Comparison of ENCODE assay signal across 12 cellular contexts in genomic region chr1:95013948-95014574, GRCh38. TPM values are rescaled to one million over a fixed set of nuclear protein-coding genes. Genes with fewer than 3 reads are reported as not detected.
DNase-seq lines count a peak whose midpoint lies in the region; ATAC-seq and TF ChIP-seq lines count a peak whose summit lies in the region.
"Had no signal": no experiment of that assay in that cellular context is flagged by ENCODE, and none has a peak within 500 bp of the region (broad histone marks: within the 10 kb centered on the region; RNA-seq: fewer than 3 reads in every experiment).

No MANE protein-coding gene starts in this region.

- peak; percentile 19 for DNase-seq in NCI-H82 (lab: John Stamatoyannopoulos, UW)
- DNase-seq in NCI-H82 treated with DMSO at 0.1 percent for 48 hours (lab: John Stamatoyannopoulos, UW; ENCODE audit: unreplicated experiment) = no peak
- peak; percentile 83 for DNase-seq in fibroblast of gingiva (ENCODE audit: low read depth)
- no peak for DNase-seq in vagina (ENCODE audit: extremely low spot score in 2 of 2)
- no peak for DNase-seq in cerebellar nuclear complex (lab: John Stamatoyannopoulos, UW)
- DNase-seq in activated T-cell treated with anti-CD3 and anti-CD28 coated beads, Interleukin-2, amount 50 U/mL, for 72 hours = no peak
- DNase-seq: H9, MG63, naive B cell had no signal

- H3K4me3 ChIP-seq in muscle layer of colon (ENCODE audit: low read depth in 1 of 2, low read length in 2 of 2) = no peak overlapping the region
- no peak overlapping the region for H3K4me3 ChIP-seq in vagina
- H3K4me3 ChIP-seq: cardiac muscle cell, MG63 had no signal

- H3K27ac ChIP-seq in muscle layer of colon (ENCODE audit: low read depth, low read length) = peak overlapping the region; percentile 29
- peak overlapping the region; percentile 47 for H3K27ac ChIP-seq in vagina
- H3K27ac ChIP-seq: cardiac muscle cell had no signal

- H3K27me3 Mint-ChIP-seq in activated T-cell treated with anti-CD3 and anti-CD28 coated beads, Interleukin-2, amount 50 U/mL, for 72 hours (ENCODE audit: low read depth) = no peaks in the 10 kb centered on the region
- H3K27me3 Mint-ChIP-seq: naive B cell had no signal

- no peaks in the 10 kb centered on the region for H3K36me3 Mint-ChIP-seq in activated T-cell treated with anti-CD3 and anti-CD28 coated beads, Interleukin-2, amount 50 U/mL, for 72 hours (ENCODE audit: insufficient read depth in 2 of 2)

- intact Hi-C loops in vagina (cut with DNase I) = no loop called here

- H3K9me3 ChIP-seq in muscle layer of colon (ENCODE audit: low read length) = no peaks in the 10 kb centered on the region
- H3K9me3 ChIP-seq in vagina = no peaks in the 10 kb centered on the region
- H3K9me3 ChIP-seq: MG63 had no signal

- peaks cover 0 to 1% of the 10 kb centered on the region in 2 donors for H3K9me3 Mint-ChIP-seq in activated T-cell treated with anti-CD3 and anti-CD28 coated beads, Interleukin-2, amount 50 U/mL, for 72 hours
- H3K9me3 Mint-ChIP-seq: H9, naive B cell had no signal

- no peak overlapping the region for H3K9ac ChIP-seq in muscle layer of colon (ENCODE audit: low read length)

- ATAC-seq in GM19351 (IDR thresholded peaks at IDR 0.05; ENCODE audit: unreplicated experiment) = no peak
- ATAC-seq in activated T-cell treated with anti-CD3 and anti-CD28 coated beads, Interleukin-2, amount 50 U/mL, for 72 hours (replicated peaks in 1 of 2) = no peak

- TF ChIP-seq POLR2A in vagina (IDR thresholded peaks at IDR 0.05) = no peak

- no peak for TF ChIP-seq CTCF in vagina (IDR thresholded peaks at IDR 0.05)

- no peaks in the 10 kb centered on the region for H3K4me1 Mint-ChIP-seq in activated T-cell treated with anti-CD3 and anti-CD28 coated beads, Interleukin-2, amount 50 U/mL, for 72 hours (ENCODE audit: low read depth)

- H3K27ac Mint-ChIP-seq in activated T-cell treated with anti-CD3 and anti-CD28 coated beads, Interleukin-2, amount 50 U/mL, for 72 hours = no peak overlapping the region
- H3K27ac Mint-ChIP-seq: H9, naive B cell had no signal

- no peaks in the 10 kb centered on the region for H3K36me3 ChIP-seq in muscle layer of colon (ENCODE audit: insufficient read depth, low read length)
- H3K36me3 ChIP-seq in vagina = no peaks in the 10 kb centered on the region
- H3K36me3 ChIP-seq: cardiac muscle cell had no signal

- H3K27me3 ChIP-seq in muscle layer of colon (ENCODE audit: control insufficient read depth in 1 of 2, insufficient read depth in 2 of 2, low read length in 2 of 2) (no peaks in the 10 kb centered on the region), vagina (no peaks in the 10 kb centered on the region)
- H3K27me3 ChIP-seq: cardiac muscle cell, MG63 had no signal

- no peak overlapping the region for H3K4me3 Mint-ChIP-seq in activated T-cell treated with anti-CD3 and anti-CD28 coated beads, Interleukin-2, amount 50 U/mL, for 72 hours
- H3K4me3 Mint-ChIP-seq: H9, naive B cell had no signal

- H3K4me1 ChIP-seq in muscle layer of colon (ENCODE audit: insufficient read depth, low read length) = peaks cover 5% of the 10 kb centered on the region
- H3K4me1 ChIP-seq in vagina = peaks cover 31% of the 10 kb centered on the region

RNA-seq across cellular contexts. Expression of gene ALG14, which starts 58.7 kb away (rescaled TPM):
- total RNA-seq in vagina = 0.74 TPM
- 1 to 10 TPM; 3.4 to 4.1 TPM for total RNA-seq in activated T-cell treated with anti-CD3 and anti-CD28 coated beads, Interleukin-2, amount 50 U/mL, for 72 hours

Comparison
In these comparisons a context has a peak if more than half of its experiments do, and no peak if none do; other contexts are left out.
1. DNase-seq: peak in NCI-H82 (single experiment) and fibroblast of gingiva (single experiment); none in NCI-H82 treated with DMSO at 0.1 percent for 48 hours (single experiment), vagina (0 of 2), cerebellar nuclear complex (0 of 2) and activated T-cell treated with anti-CD3 and anti-CD28 coated beads, Interleukin-2, amount 50 U/mL, for 72 hours (0 of 2).